Comparison of ENCODE assay signal across 8 cellular contexts in the genomic region with DNA sequence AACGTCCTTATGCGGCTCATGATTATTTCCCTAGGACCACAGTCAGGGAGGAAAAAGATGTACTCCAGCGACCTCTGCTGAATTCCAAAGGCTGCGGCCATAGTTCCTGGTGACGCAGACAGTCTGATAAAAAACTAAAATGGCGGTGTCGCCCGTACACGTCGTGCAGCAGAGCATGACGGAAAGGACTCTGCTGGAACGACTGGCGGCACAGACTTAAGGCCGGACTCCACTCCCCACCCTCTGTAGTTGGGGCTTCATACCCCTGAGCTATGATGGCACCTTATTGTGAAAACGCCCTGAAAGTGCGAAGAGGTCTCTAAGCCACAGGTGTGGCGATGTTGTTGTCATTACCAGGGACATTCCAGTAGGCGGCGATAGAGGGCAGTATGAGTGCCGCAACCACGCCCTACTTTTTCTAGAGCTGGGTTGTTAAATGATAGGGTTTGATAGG.
DNase-seq lines count a peak whose midpoint lies in the region; ATAC-seq, FAIRE-seq and TF ChIP-seq lines count a peak whose summit lies in the region.

No MANE protein-coding gene starts in this region.

- H3K9me3 ChIP-seq in A549 (no peaks in the 10 kb centered on the region), Panc1 (ENCODE audit: control insufficient read depth, insufficient read depth, low read depth, low read length) (no peaks in the 10 kb centered on the region), osteoblast (ENCODE audit: low read depth, low read length) (no peaks in the 10 kb centered on the region), transverse colon (no peaks in the 10 kb centered on the region)

- POLR2A ChIA-PET in A549 (lab: Yijun Ruan, JAX) (no interaction called here), Panc1 (lab: Charles Lee) (no interaction called here)

- peak; percentile 99 for FAIRE-seq in A549 (lab: Jason Lieb, UNC)

- no peaks in the 10 kb centered on the region for H4K20me1 ChIP-seq in osteoblast (ENCODE audit: insufficient read depth, low read length)

- peak; percentile 68 to 78 for TF ChIP-seq RAD21 in A549 (conservative IDR thresholded peaks at IDR 0.05 in 1 of 2, IDR thresholded peaks at IDR 0.05 in 1 of 2)

- CTCF ChIA-PET in A549 (lab: Yijun Ruan, JAX) (interaction anchor here (0.6 to 2.9 kb wide), 40 partner anchors 9 to 1461 kb away, joined by 3 to 30 read pairs (median 3); no protein-coding TSS in a partner anchor), Panc1 (lab: Charles Lee) (no interaction called here)

- intact Hi-C loops in Panc1 (cut with micrococcal nuclease; ENCODE audit: unreplicated experiment) (loop anchor here (5.0 kb wide), 1 partner anchor 1147 kb away; no protein-coding TSS in a partner anchor), transverse colon (cut with DNase I; ENCODE audit: low total_unique reads) (no loop called here)

- TF ChIP-seq POLR2A in A549 (IDR thresholded peaks at IDR 0.05; ENCODE audit: low read length) = no peak
- TF ChIP-seq POLR2A in GM18505 (IDR thresholded peaks at IDR 0.05; ENCODE audit: borderline replicate concordance, extremely low read depth, insufficient read depth, insufficient read length) = no peak
- no peak for TF ChIP-seq POLR2A in transverse colon (IDR thresholded peaks at IDR 0.05)

- no TSS peak for BruUV-seq in Panc1 (replicated peaks; lab: Mats Ljungman, UMichigan)

- H3K36me3 ChIP-seq in Panc1 (ENCODE audit: control insufficient read depth, insufficient read depth, low read length) (no peaks in the 10 kb centered on the region), osteoblast (ENCODE audit: insufficient read depth, low read length) (no peaks in the 10 kb centered on the region), transverse colon (no peaks in the 10 kb centered on the region)

- TF ChIP-seq EP300 in A549 (IDR thresholded peaks at IDR 0.05) = no peak
- no peak for TF ChIP-seq EP300 in transverse colon (IDR thresholded peaks at IDR 0.05; ENCODE audit: low read depth)

- H3K79me2 ChIP-seq in osteoblast (ENCODE audit: insufficient read depth, low read length) = no peaks in the 10 kb centered on the region

- H3K27ac ChIP-seq in A549 (peak overlapping the region; percentile 70 to 81), Panc1 (ENCODE audit: low read length) (no peak overlapping the region), osteoblast (ENCODE audit: low read depth, low read length) (no peak overlapping the region), transverse colon (peak overlapping the region in 2 of 4 donors; percentile 61 to 65)

- H3K4me3 ChIP-seq in A549 (peak overlapping the region; percentile 51), Panc1 (ENCODE audit: low read depth in 2 of 2, low read length in 2 of 2) (no peak overlapping the region), osteoblast (ENCODE audit: insufficient read depth, low read length) (peak overlapping the region; percentile 78), transverse colon (peak overlapping the region in 3 of 4 donors; percentile 29 to 56 (median 34))

- DNase-seq in A549 (ENCODE audit: low read depth in 1 of 2, low spot score in 1 of 2) (peak; percentile 30 to 74), Panc1 (ENCODE audit: low read depth, low spot score) (no peak), germinal center (ENCODE audit: low spot score) (peak; percentile 1), osteoblast (ENCODE audit: insufficient read length, low spot score, missing footprints) (peak; percentile 56), transverse colon (peak; percentile 54)
- DNase-seq in activated naive CD4-positive, alpha-beta T cell (lab: John Stamatoyannopoulos, UW) = peak in 3 of 4 experiments; percentile 1 to 25 (median 17)

- TF ChIP-seq CTCF in A549 (IDR thresholded peaks at IDR 0.05) (peak; percentile 74), Panc1 (IDR thresholded peaks at IDR 0.05) (peak; percentile 67), osteoblast (IDR thresholded peaks at IDR 0.05; ENCODE audit: extremely low read depth, low read depth, low read length) (peak; percentile 73), transverse colon (IDR thresholded peaks at IDR 0.05) (peak; percentile 46 to 83 (median 52))

- in situ Hi-C loops in Panc1 (cut with HindIII; ENCODE audit: low pct_unique_long_range_greater_than_20kb, low sequenced_read_pairs) = no loop called here
- in situ Hi-C loops in transverse colon (cut with MboI; ENCODE audit: low pct_ligation_motif_present in 1 of 4, low pct_unique_long_range_greater_than_20kb in 1 of 4, low sequenced_read_pairs in 3 of 4) = loop anchor here in 1 of 4 donors (25.0 kb wide), 1 partner anchor 1142 kb away; no protein-coding TSS in a partner anchor

- peak overlapping the region; percentile 97 for H2AFZ ChIP-seq in osteoblast (ENCODE audit: low read length)

- peak; percentile 98 to 99 for ATAC-seq in A549
- peak; percentile 76 for ATAC-seq in GM18505 (IDR thresholded peaks at IDR 0.05; ENCODE audit: unreplicated experiment)
- ATAC-seq in HG03103 (IDR thresholded peaks at IDR 0.05; ENCODE audit: low read depth, unreplicated experiment) = peak; percentile 74
- ATAC-seq in Panc1 = no peak

- H3K4me2 ChIP-seq in A549 = peak overlapping the region; percentile 45; the same call in 1 of the 3 replicates
- H3K4me2 ChIP-seq in osteoblast (ENCODE audit: insufficient read depth, low read length) = peak overlapping the region; percentile 81

- H3K27me3 ChIP-seq in Panc1 (ENCODE audit: control insufficient read depth, insufficient read depth, low read length) = no peaks in the 10 kb centered on the region
- H3K27me3 ChIP-seq in osteoblast (ENCODE audit: insufficient read depth, low read length) = no peaks in the 10 kb centered on the region
- no peaks in the 10 kb centered on the region for H3K27me3 ChIP-seq in transverse colon

- 4% methylated on average over 13 of the region's 21 CpGs for WGBS in A549 (ENCODE audit: missing lambda C conversion rate)
- WGBS in transverse colon (ENCODE audit: low coverage in 1 of 2), 2 donors = 0 to 36% methylated on average over 4 to 21 of the region's 21 CpGs

- no peaks in the 10 kb centered on the region for H3K4me1 ChIP-seq in A549
- no peaks in the 10 kb centered on the region for H3K4me1 ChIP-seq in Panc1 (ENCODE audit: control insufficient read depth, insufficient read depth, low read length)
- no peaks in the 10 kb centered on the region for H3K4me1 ChIP-seq in osteoblast (ENCODE audit: insufficient read depth, low read length)
- no peaks in the 10 kb centered on the region for H3K4me1 ChIP-seq in transverse colon

TF ChIP-seq in A549, 52 proteins besides CTCF, POLR2A, EP300 and RAD21 (continues in another document):
- TF ChIP-seq, protein P1, sequence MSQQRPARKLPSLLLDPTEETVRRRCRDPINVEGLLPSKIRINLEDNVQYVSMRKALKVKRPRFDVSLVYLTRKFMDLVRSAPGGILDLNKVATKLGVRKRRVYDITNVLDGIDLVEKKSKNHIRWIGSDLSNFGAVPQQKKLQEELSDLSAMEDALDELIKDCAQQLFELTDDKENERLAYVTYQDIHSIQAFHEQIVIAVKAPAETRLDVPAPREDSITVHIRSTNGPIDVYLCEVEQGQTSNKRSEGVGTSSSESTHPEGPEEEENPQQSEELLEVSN (IDR thresholded peaks at IDR 0.05; ENCODE audit: borderline replicate concordance, low read depth) = no peak
- TF ChIP-seq ZNF302 (CRISPR knock-in tag; IDR thresholded peaks at IDR 0.05) (no peak), ESRRA (IDR thresholded peaks at IDR 0.05; ENCODE audit: borderline replicate concordance, low read length) (no peak), ZSCAN20 (CRISPR knock-in tag; IDR thresholded peaks at IDR 0.05) (no peak), SMC3 (IDR thresholded peaks at IDR 0.05) (peak; percentile 72), BHLHE40 (IDR thresholded peaks at IDR 0.05; ENCODE audit: low read depth, low read length) (no peak), FOSB (CRISPR knock-in tag; IDR thresholded peaks at IDR 0.05) (no peak), POLR2AphosphoS2 (conservative IDR thresholded peaks at IDR 0.05; ENCODE audit: low read length) (no peak), KDM5A (IDR thresholded peaks at IDR 0.05) (peak; percentile 81), RCOR1 (IDR thresholded peaks at IDR 0.05; ENCODE audit: low read depth, low read length) (no peak), CBX8 (IDR thresholded peaks at IDR 0.05) (no peak), MAZ (IDR thresholded peaks at IDR 0.05; ENCODE audit: borderline replicate concordance, low read depth, low read length) (no peak), HEYL (CRISPR knock-in tag; IDR thresholded peaks at IDR 0.05) (no peak), JUN (IDR thresholded peaks at IDR 0.05) (no peak), HDAC2 (IDR thresholded peaks at IDR 0.05) (no peak), NR3C1 (IDR thresholded peaks at IDR 0.05) (no peak), ZFP36 (IDR thresholded peaks at IDR 0.05; ENCODE audit: borderline replicate concordance, partially characterized antibody) (no peak), GATA3 (IDR thresholded peaks at IDR 0.05; ENCODE audit: borderline replicate concordance) (no peak), RFX5 (IDR thresholded peaks at IDR 0.05) (0 out of 2 replicates have a peak, but pooled peaks have one; percentile 55), NFE2L2 (conservative IDR thresholded peaks at IDR 0.05; ENCODE audit: low read length) (no peak), EHMT2 (IDR thresholded peaks at IDR 0.05; ENCODE audit: low read depth) (no peak), FOXS1 (CRISPR knock-in tag; IDR thresholded peaks at IDR 0.05) (no peak), CHD2 (IDR thresholded peaks at IDR 0.05; ENCODE audit: low read length, partially characterized antibody) (no peak)
- TF ChIP-seq, protein P2, sequence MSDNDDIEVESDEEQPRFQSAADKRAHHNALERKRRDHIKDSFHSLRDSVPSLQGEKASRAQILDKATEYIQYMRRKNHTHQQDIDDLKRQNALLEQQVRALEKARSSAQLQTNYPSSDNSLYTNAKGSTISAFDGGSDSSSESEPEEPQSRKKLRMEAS (IDR thresholded peaks at IDR 0.05) = peak; percentile 32; the same call in 1 of the 2 replicates
- TF ChIP-seq, protein P3, sequence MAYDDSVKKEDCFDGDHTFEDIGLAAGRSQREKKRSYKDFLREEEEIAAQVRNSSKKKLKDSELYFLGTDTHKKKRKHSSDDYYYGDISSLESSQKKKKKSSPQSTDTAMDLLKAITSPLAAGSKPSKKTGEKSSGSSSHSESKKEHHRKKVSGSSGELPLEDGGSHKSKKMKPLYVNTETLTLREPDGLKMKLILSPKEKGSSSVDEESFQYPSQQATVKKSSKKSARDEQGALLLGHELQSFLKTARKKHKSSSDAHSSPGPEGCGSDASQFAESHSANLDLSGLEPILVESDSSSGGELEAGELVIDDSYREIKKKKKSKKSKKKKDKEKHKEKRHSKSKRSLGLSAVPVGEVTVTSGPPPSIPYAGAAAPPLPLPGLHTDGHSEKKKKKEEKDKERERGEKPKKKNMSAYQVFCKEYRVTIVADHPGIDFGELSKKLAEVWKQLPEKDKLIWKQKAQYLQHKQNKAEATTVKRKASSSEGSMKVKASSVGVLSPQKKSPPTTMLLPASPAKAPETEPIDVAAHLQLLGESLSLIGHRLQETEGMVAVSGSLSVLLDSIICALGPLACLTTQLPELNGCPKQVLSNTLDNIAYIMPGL (CRISPR knock-in tag; IDR thresholded peaks at IDR 0.05; ENCODE audit: borderline replicate concordance) = no peak

Comparison
In these comparisons a context has a peak if more than half of its experiments do, and no peak if none do; other contexts are left out.
1. H3K27ac ChIP-seq: peak in A549 (2 of 2); none in Panc1 (single experiment) and osteoblast (single experiment).
2. H3K4me3 ChIP-seq: peak in A549 (single experiment), osteoblast (single experiment) and transverse colon (3 of 4); none in Panc1 (0 of 2).
3. Peak in every context shown above with its lines, with median percentiles within 50 percentile points of each other: CTCF ChIP-seq.